In genomic region chr1:20058531-20058930, GRCh38 we compare ENCODE assay signal across 8 cellular contexts. TPM values are rescaled to one million over a fixed set of nuclear protein-coding genes. Genes with fewer than 3 reads are reported as not detected.
DNase-seq lines count a peak whose midpoint lies in the region; ATAC-seq and TF ChIP-seq lines count a peak whose summit lies in the region.

No MANE protein-coding gene starts in this region.

- CTCF ChIA-PET in GM10248 (lab: Yijun Ruan, JAX), result interaction anchor here (0.8 to 1.9 kb wide), 5 partner anchors 11 to 93 kb away, joined by 3 to 5 read pairs (median 3); no protein-coding TSS in a partner anchor
- CTCF ChIA-PET in HEK293T (lab: Yijun Ruan, JAX), result no interaction called here

- ATAC-seq in GM21381 (IDR thresholded peaks at IDR 0.05; ENCODE audit: unreplicated experiment) (peak; percentile 54), GM19467 (IDR thresholded peaks at IDR 0.05; ENCODE audit: unreplicated experiment) (no peak), GM18909 (IDR thresholded peaks at IDR 0.05; ENCODE audit: poor library complexity, unreplicated experiment) (no peak)

- no peak overlapping the region for H3K4me3 ChIP-seq in fibroblast of villous mesenchyme (ENCODE audit: low read depth, low read length)

- DNase-seq in activated CD4-positive, alpha-beta T cell treated with anti-CD3 and anti-CD28 coated beads for 4 hours, result peak; percentile 10 to 13
- DNase-seq in fibroblast of villous mesenchyme (ENCODE audit: low read depth) (peak; percentile 48), GM10248 (ENCODE audit: extremely low spot score) (no peak), HEK293T (ENCODE audit: extremely low spot score) (no peak)
- peak in 2 of 3 donors; percentile 27 to 31 for DNase-seq in stimulated activated CD4-positive, alpha-beta T cell treated with anti-CD3 and anti-CD28 coated beads, TNF-alpha, amount 100 ng/mL, for 48 hours (ENCODE audit: low read depth in 3 of 3)

- POLR2A ChIA-PET in GM10248 (lab: Yijun Ruan, JAX), result interaction anchor here (0.6 kb wide), 1 partner anchor 443 kb away, joined by 4 read pairs; no protein-coding TSS in a partner anchor
- POLR2A ChIA-PET in HEK293T (lab: Yijun Ruan, JAX), result no interaction called here

- no peak for TF ChIP-seq CTCF in fibroblast of villous mesenchyme (IDR thresholded peaks at IDR 0.05; ENCODE audit: insufficient read depth, low read depth, low read length)
- TF ChIP-seq CTCF in GM10248 (IDR thresholded peaks at IDR 0.05; ENCODE audit: control extremely low read depth, extremely low read depth, low read depth, missing control alignments), result no peak

TF ChIP-seq in HEK293T, 16 proteins besides CTCF, POLR2A, EP300 and RAD21:
- TF ChIP-seq LEF1 (IDR thresholded peaks at IDR 0.05; ENCODE audit: borderline replicate concordance) (no peak), FOXA1 (IDR thresholded peaks at IDR 0.05) (no peak), CTBP1 (IDR thresholded peaks at IDR 0.05; ENCODE audit: borderline replicate concordance) (no peak), PKNOX1 (IDR thresholded peaks at IDR 0.05) (no peak), SUZ12 (IDR thresholded peaks at IDR 0.05) (no peak), ELF4 (IDR thresholded peaks at IDR 0.05) (no peak), FOXK2 (IDR thresholded peaks at IDR 0.05) (no peak), NFRKB (IDR thresholded peaks at IDR 0.05) (no peak), TARDBP (IDR thresholded peaks at IDR 0.05) (no peak)

RNA-seq across cellular contexts. Expression of gene PLA2G5, which starts 11.5 kb away (rescaled TPM):
- 0.32 TPM in 1 of 2 replicates, not detected in the other for total RNA-seq in fibroblast of villous mesenchyme

Comparison
In these comparisons a context has a peak if more than half of its experiments do, and no peak if none do; other contexts are left out.
1. DNase-seq: peak in activated CD4-positive, alpha-beta T cell treated with anti-CD3 and anti-CD28 coated beads for 4 hours (2 of 2), fibroblast of villous mesenchyme (single experiment) and stimulated activated CD4-positive, alpha-beta T cell treated with anti-CD3 and anti-CD28 coated beads, TNF-alpha, amount 100 ng/mL, for 48 hours (2 of 3); none in GM10248 (single experiment) and HEK293T (single experiment).